9 cellular contexts compared by ENCODE assay signal in genomic region chr4:10160280-10160856, GRCh38. TPM values are rescaled to one million over a fixed set of nuclear protein-coding genes. Genes with fewer than 3 reads are reported as not detected.
DNase-seq lines count a peak whose midpoint lies in the region; ATAC-seq and TF ChIP-seq lines count a peak whose summit lies in the region.
"Had no signal": no experiment of that assay in that cellular context is flagged by ENCODE, and none has a peak within 500 bp of the region (broad histone marks: within the 10 kb centered on the region; RNA-seq: fewer than 3 reads in every experiment).

No MANE protein-coding gene starts in this region.

- no peaks in the 10 kb centered on the region for H3K36me3 ChIP-seq in ascending aorta

- DNase-seq in EH (ENCODE audit: low read depth) (peak; percentile 43), LNCaP clone FGC (ENCODE audit: low read depth) (no peak), choroid plexus epithelial cell (ENCODE audit: low read depth) (peak; percentile 65), midbrain (lab: John Stamatoyannopoulos, UW) (peak; percentile 11), ascending aorta (ENCODE audit: low spot score in 2 of 2) (no peak), NCI-H226 (no peak)
- DNase-seq: testis had no signal

- H3K4me1 ChIP-seq in ascending aorta: no peaks in the 10 kb centered on the region
- H3K4me1 ChIP-seq: testis had no signal

- no peak overlapping the region for H3K4me3 ChIP-seq in LNCaP clone FGC (ENCODE audit: low read depth, low read length)
- H3K4me3 ChIP-seq in choroid plexus epithelial cell (ENCODE audit: low read depth, low read length): no peak overlapping the region
- no peak overlapping the region for H3K4me3 ChIP-seq in ascending aorta
- H3K4me3 ChIP-seq: testis had no signal

- H3K9me3 ChIP-seq in ascending aorta: no peaks in the 10 kb centered on the region
- H3K9me3 ChIP-seq: testis had no signal

- ATAC-seq in HG03045 (IDR thresholded peaks at IDR 0.05; ENCODE audit: unreplicated experiment) (no peak), GM21367 (IDR thresholded peaks at IDR 0.05; ENCODE audit: unreplicated experiment) (no peak)

- no peaks in the 10 kb centered on the region for H3K27me3 ChIP-seq in ascending aorta
- H3K27me3 ChIP-seq: testis had no signal

- no peak overlapping the region for H3K27ac ChIP-seq in ascending aorta
- H3K27ac ChIP-seq: testis had no signal

- intact Hi-C loops in ascending aorta (cut with DNase I): no loop called here

- TF ChIP-seq CTCF in LNCaP clone FGC (IDR thresholded peaks at IDR 0.05; ENCODE audit: control insufficient read depth, extremely low read depth, insufficient read depth): peak; percentile 50
- peak; percentile 54 for TF ChIP-seq CTCF in choroid plexus epithelial cell (conservative IDR thresholded peaks at IDR 0.05; ENCODE audit: low read depth, low read length)
- TF ChIP-seq CTCF in ascending aorta (IDR thresholded peaks at IDR 0.05): peak in 1 of 3 experiments; percentile 37

RNA-seq across cellular contexts. Expression of gene WDR1, which starts 43.8 kb away (rescaled TPM):
- 216 TPM for total RNA-seq in ascending aorta

Comparison
In these comparisons a context has a peak if more than half of its experiments do, and no peak if none do; other contexts are left out.
1. DNase-seq: peak in EH (single experiment), choroid plexus epithelial cell (single experiment) and midbrain (single experiment); none in LNCaP clone FGC (single experiment), ascending aorta (0 of 2) and NCI-H226 (single experiment).